25 cellular contexts compared by ENCODE assay signal in the genomic region with DNA sequence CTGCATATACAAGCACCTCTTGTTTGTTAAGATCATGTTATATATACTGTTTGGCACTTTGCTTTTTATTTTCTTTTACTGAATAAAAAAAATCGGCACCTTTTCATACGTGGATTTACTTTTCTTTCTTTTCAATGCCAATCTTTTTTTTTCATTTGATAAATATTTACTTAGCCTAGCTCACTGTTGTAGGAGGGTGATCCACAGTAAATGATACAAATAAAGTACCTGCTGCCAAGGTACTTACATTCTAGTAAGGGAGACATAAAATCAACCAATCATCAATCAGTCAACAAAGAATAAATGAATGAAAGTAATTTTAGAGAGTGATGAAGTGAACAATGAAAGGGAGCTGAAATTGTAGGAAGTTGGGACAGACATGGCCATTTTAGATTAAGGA.
"Had no signal": no experiment of that assay in that cellular context is flagged by ENCODE, and none has a peak within 500 bp of the region (broad histone marks: within the 10 kb centered on the region; RNA-seq: fewer than 3 reads in every experiment).

No MANE protein-coding gene starts in this region.

- H3K4me1 ChIP-seq: adrenal gland, colonic mucosa, prostate gland had no signal

- H3K27me3 ChIP-seq: adrenal gland, cardiac muscle cell, colonic mucosa, gastroesophageal sphincter, hepatocyte, ovary, suprapubic skin, tibial nerve had no signal

- DNase-seq: activated B cell treated with CpG ODN at 0.5 μM for 24 hours; activated CD4-positive, alpha-beta T cell treated with anti-CD3 and anti-CD28 coated beads, Interleukin-2, amount 50 U/mL, for 1 hour; activated CD8-positive, alpha-beta T cell treated with anti-CD3 and anti-CD28 coated beads for 36 hours; activated naive CD4-positive, alpha-beta T cell; activated T-cell treated with anti-CD3 and anti-CD28 coated beads, Interleukin-2, amount 50 U/mL, for 4 hours; aorta; cerebellar nuclear complex; colonic mucosa; effector memory CD8-positive, alpha-beta T cell; left cardiac atrium; midbrain; naive thymus-derived CD4-positive, alpha-beta T cell; ovary; retina; stimulated activated CD4-positive, alpha-beta T cell treated with anti-CD3 and anti-CD28 coated beads, Interleukin-1b, Interleukin-23, amount 100 ng/mL, for 48 hours; stimulated activated naive CD4-positive, alpha-beta T cell; T-helper 2 cell had no signal

- H3K9me3 ChIP-seq: adrenal gland, colonic mucosa, gastroesophageal sphincter, ovary, prostate gland, suprapubic skin, tibial nerve had no signal

- H3K27ac ChIP-seq: adrenal gland, cardiac muscle cell, colonic mucosa, gastroesophageal sphincter, hepatocyte, ovary, prostate gland, suprapubic skin, tibial nerve had no signal

- H3K36me3 ChIP-seq: adrenal gland, cardiac muscle cell, colonic mucosa, gastroesophageal sphincter, ovary, prostate gland, suprapubic skin, tibial nerve had no signal

- H3K4me3 ChIP-seq: adrenal gland, cardiac muscle cell, colonic mucosa, gastroesophageal sphincter, hepatocyte, ovary, prostate gland, smooth muscle cell, suprapubic skin, tibial nerve had no signal
